ENCODE assay signal across 7 cellular contexts in the genomic region with DNA sequence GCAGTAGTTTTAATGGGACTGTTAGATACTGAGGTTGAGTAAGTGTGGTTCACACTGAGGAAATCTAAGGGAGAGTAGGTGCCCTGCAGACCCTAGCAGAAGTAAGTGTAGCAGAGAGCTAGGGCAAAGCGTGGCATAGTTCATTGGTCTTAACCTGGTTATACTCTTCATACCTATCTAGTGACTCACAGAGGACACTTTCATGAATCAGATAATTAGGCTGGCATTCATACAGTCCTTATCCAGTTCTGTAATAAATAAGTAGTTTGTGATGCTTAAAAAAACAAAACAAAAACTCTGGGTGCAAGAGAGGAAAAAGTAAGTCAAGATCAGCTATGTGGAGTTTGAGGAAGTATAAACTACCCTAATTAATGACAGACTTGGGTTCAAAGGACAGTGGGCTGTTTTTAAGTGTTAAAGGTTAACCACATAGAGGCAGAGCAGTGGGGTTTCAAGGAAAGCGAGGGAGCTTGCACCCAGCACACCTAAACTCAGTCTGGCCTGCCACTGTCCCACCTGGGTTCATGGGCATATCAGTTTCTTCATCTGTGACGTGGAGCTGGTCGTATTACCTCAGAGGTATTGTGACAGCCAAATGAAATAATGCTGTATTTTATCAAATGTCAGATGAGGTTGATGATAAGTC. TPM values are rescaled to one million over a fixed set of nuclear protein-coding genes. Genes with fewer than 3 reads are reported as not detected.
DNase-seq lines count a peak whose midpoint lies in the region; ATAC-seq, FAIRE-seq and TF ChIP-seq lines count a peak whose summit lies in the region.

No MANE protein-coding gene starts in this region.

- POLR2A ChIA-PET in GM12878 (lab: Charles Lee) = interaction anchor here (1.1 to 1.4 kb wide), 2 partner anchors 14 to 21 kb away, joined by 3 to 4 read pairs; no protein-coding TSS in a partner anchor

- BruUV-seq in GM12878 (replicated peaks; lab: Mats Ljungman, UMichigan) = no TSS peak

- 43% methylated on average over 4 of the region's 4 CpGs for WGBS in GM12878 (ENCODE audit: insufficient coverage, insufficient replicate concordance, low lambda C conversion rate, missing lambda C conversion rate)
- WGBS in small intestine, 3 donors = 20 to 43% (median 26%) methylated on average over 4 of the region's 4 CpGs

- H3K27me3 ChIP-seq in GM12878 (replicated peaks in 1 of 2; ENCODE audit: control insufficient read depth in 2 of 2, insufficient read depth in 2 of 2, low read length in 1 of 2) = no peaks in the 10 kb centered on the region
- H3K27me3 ChIP-seq in small intestine (ENCODE audit: control insufficient read depth in 2 of 2, insufficient read depth in 2 of 2, low read length in 2 of 2) = no peaks in the 10 kb centered on the region

- no peak for TF ChIP-seq CTCF in GM12878 (IDR thresholded peaks at IDR 0.05 in 2 of 3, conservative IDR thresholded peaks at IDR 0.05 in 1 of 3; ENCODE audit: control insufficient read depth in 2 of 3, extremely low read depth in 1 of 3, insufficient read depth in 1 of 3, low read depth in 3 of 3, low read length in 3 of 3)

- no peak overlapping the region for H3K27ac ChIP-seq in GM12878 (ENCODE audit: control insufficient read depth, insufficient read depth)
- peak overlapping the region; percentile 73 to 75 for H3K27ac ChIP-seq in small intestine (ENCODE audit: low read depth in 1 of 2, low read length in 1 of 2)

- H3K4me3 ChIP-seq in GM12878 = no peak overlapping the region
- no peak overlapping the region for H3K4me3 ChIP-seq in small intestine (ENCODE audit: low read depth in 1 of 2, low read length in 2 of 2)

- no peak overlapping the region for H3K4me2 ChIP-seq in GM12878 (ENCODE audit: control insufficient read depth, insufficient read depth)

- FAIRE-seq in GM12878 (lab: Jason Lieb, UNC) = no peak
- no peak for FAIRE-seq in small intestine (lab: Jason Lieb, UNC)

- H3K9me3 ChIP-seq in GM12878 (replicated peaks; ENCODE audit: control insufficient read depth, insufficient read depth, low read length) (no peaks in the 10 kb centered on the region), small intestine (ENCODE audit: control insufficient read depth, low read depth) (no peaks in the 10 kb centered on the region)

- no peak overlapping the region for H2AFZ ChIP-seq in GM12878 (ENCODE audit: control insufficient read depth, low read depth, low read length)

- SMC1A ChIA-PET in GM12878 (lab: Charles Lee; ENCODE audit: uncharacterized antibody, unreplicated experiment) = interaction anchor here (0.6 to 4.5 kb wide), 12 partner anchors 10 to 122 kb away, joined by 3 to 38 read pairs (median 4); no protein-coding TSS in a partner anchor

- CTCF ChIA-PET in GM12878 (lab: Yijun Ruan, JAX) = interaction anchor here (0.6 to 5.3 kb wide), 15 partner anchors 11 to 643 kb away, joined by 3 to 34 read pairs (median 4); partner anchors contain the start of genes BAIAP2L1 and LMTK2

- no peak for TF ChIP-seq RAD21 in GM12878 (IDR thresholded peaks at IDR 0.05; ENCODE audit: insufficient read depth, low read depth, low read length)

- intact Hi-C loops in GM12878 (cut with micrococcal nuclease; ENCODE audit: unreplicated experiment) = loop anchor here (2.0 kb wide), 2 partner anchors 27 to 69 kb away; partner anchors contain the start of gene LMTK2

- DNase-seq in GM12878 (ENCODE audit: low read depth, low spot score) (no peak), small intestine (peak; percentile 80), medulla oblongata (ENCODE audit: extremely low spot score) (no peak)
- no peak for DNase-seq in stimulated activated CD4-positive, alpha-beta T cell treated with anti-CD3 and anti-CD28 coated beads, Interleukin-1b, Interleukin-23, amount 100 ng/mL, for 48 hours
- no peak for DNase-seq in activated CD4-positive, alpha-beta T cell treated with anti-CD3 and anti-CD28 coated beads, Interleukin-2, amount 50 U/mL, for 48 hours

- in situ Hi-C loops in GM12878 (cut with MboI) = no loop called here

- TF ChIP-seq EP300 in GM12878 (IDR thresholded peaks at IDR 0.05; ENCODE audit: borderline replicate concordance in 1 of 2, control insufficient read depth in 1 of 2, low read depth in 2 of 2, low read length in 2 of 2) = no peak

- H3K36me3 ChIP-seq in GM12878 (ENCODE audit: control insufficient read depth in 2 of 2, insufficient read depth in 2 of 2, low read length in 1 of 2) = no peaks in the 10 kb centered on the region; a peak in 1 of 4 replicates
- peaks cover 0 to 2% of the 10 kb centered on the region in 2 donors for H3K36me3 ChIP-seq in small intestine (ENCODE audit: control insufficient read depth in 2 of 2, insufficient read depth in 2 of 2, low read length in 2 of 2)

- ATAC-seq in GM19397 (IDR thresholded peaks at IDR 0.05; ENCODE audit: unreplicated experiment) = peak; percentile 6
- peak; percentile 11 for ATAC-seq in HG03439 (IDR thresholded peaks at IDR 0.05; ENCODE audit: unreplicated experiment)
- ATAC-seq in GM12878 = peak; percentile 35

- RAD21 ChIA-PET in GM12878 (lab: Charles Lee; ENCODE audit: unreplicated experiment) = interaction anchor here (0.9 to 5.3 kb wide), 8 partner anchors 24 to 111 kb away, joined by 3 to 37 read pairs (median 9); no protein-coding TSS in a partner anchor

- peaks cover 40% of the 10 kb centered on the region for H3K4me1 ChIP-seq in GM12878 (ENCODE audit: control insufficient read depth, insufficient read depth, low read length)
- peaks cover 5 to 10% of the 10 kb centered on the region in 2 donors for H3K4me1 ChIP-seq in small intestine (ENCODE audit: control insufficient read depth in 2 of 2, insufficient read depth in 1 of 2, low read depth in 1 of 2, low read length in 1 of 2)

- no peaks in the 10 kb centered on the region for H3K79me2 ChIP-seq in GM12878 (ENCODE audit: control insufficient read depth, insufficient read depth, low read length)

- TF ChIP-seq POLR2A in GM12878 (IDR thresholded peaks at IDR 0.05; ENCODE audit: low read depth, low read length) = no peak

- H4K20me1 ChIP-seq in GM12878 (ENCODE audit: control insufficient read depth, insufficient read depth) = peaks cover 29% of the 10 kb centered on the region

- no peak overlapping the region for H3K9ac ChIP-seq in GM12878 (ENCODE audit: control insufficient read depth, insufficient read depth, low read length)

TF ChIP-seq in GM12878, 131 proteins besides CTCF, POLR2A, EP300 and RAD21 (continues in another document):
- TF ChIP-seq, protein P1, sequence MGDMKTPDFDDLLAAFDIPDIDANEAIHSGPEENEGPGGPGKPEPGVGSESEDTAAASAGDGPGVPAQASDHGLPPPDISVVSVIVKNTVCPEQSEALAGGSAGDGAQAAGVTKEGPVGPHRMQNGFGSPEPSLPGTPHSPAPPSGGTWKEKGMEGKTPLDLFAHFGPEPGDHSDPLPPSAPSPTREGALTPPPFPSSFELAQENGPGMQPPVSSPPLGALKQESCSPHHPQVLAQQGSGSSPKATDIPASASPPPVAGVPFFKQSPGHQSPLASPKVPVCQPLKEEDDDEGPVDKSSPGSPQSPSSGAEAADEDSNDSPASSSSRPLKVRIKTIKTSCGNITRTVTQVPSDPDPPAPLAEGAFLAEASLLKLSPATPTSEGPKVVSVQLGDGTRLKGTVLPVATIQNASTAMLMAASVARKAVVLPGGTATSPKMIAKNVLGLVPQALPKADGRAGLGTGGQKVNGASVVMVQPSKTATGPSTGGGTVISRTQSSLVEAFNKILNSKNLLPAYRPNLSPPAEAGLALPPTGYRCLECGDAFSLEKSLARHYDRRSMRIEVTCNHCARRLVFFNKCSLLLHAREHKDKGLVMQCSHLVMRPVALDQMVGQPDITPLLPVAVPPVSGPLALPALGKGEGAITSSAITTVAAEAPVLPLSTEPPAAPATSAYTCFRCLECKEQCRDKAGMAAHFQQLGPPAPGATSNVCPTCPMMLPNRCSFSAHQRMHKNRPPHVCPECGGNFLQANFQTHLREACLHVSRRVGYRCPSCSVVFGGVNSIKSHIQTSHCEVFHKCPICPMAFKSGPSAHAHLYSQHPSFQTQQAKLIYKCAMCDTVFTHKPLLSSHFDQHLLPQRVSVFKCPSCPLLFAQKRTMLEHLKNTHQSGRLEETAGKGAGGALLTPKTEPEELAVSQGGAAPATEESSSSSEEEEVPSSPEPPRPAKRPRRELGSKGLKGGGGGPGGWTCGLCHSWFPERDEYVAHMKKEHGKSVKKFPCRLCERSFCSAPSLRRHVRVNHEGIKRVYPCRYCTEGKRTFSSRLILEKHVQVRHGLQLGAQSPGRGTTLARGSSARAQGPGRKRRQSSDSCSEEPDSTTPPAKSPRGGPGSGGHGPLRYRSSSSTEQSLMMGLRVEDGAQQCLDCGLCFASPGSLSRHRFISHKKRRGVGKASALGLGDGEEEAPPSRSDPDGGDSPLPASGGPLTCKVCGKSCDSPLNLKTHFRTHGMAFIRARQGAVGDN (IDR thresholded peaks at IDR 0.05) = no peak
- TF ChIP-seq ZNF384 (IDR thresholded peaks at IDR 0.05; ENCODE audit: borderline replicate concordance, low read depth, low read length) (no peak), NR2C1 (IDR thresholded peaks at IDR 0.05) (peak; percentile 48; the same call in 1 of the 2 replicates), GABPA (IDR thresholded peaks at IDR 0.05; ENCODE audit: low read depth) (no peak), HDAC6 (IDR thresholded peaks at IDR 0.05; ENCODE audit: unreplicated experiment) (no peak), TCF7 (IDR thresholded peaks at IDR 0.05; ENCODE audit: borderline replicate concordance) (no peak), DPF2 (IDR thresholded peaks at IDR 0.05) (no peak), NFIC (IDR thresholded peaks at IDR 0.05; ENCODE audit: low read depth, low read length) (0 out of 2 replicates have a peak, but pooled peaks have one; percentile 1)

RNA-seq across cellular contexts. Expression of gene LMTK2, which starts 27.1 kb away (rescaled TPM):
- 12.4 and 13.5 TPM in 2 replicates for total RNA-seq in GM12878 (2013; cell fraction: nucleolus; rRNA removed)
- total RNA-seq in GM12878 (2014; rRNA removed) (4.9 and 5.2 TPM in 2 replicates), GM12878 (2014; rRNA removed; fragmentation: Illumina TruSeq; extraction: Trizol) (4.4 and 4.6 TPM in 2 replicates), GM12878 (2021) (7.9 and 8.7 TPM in 2 replicates)
- 1.8 TPM for polyA plus RNA-seq in GM12878 (2011; ENCODE audit: low read depth)
- polyA plus RNA-seq in GM12878 (2011; rRNA removed) (4.0 and 4.6 TPM in 2 replicates), GM12878 (2014; fragmentation: Illumina TruSeq; extraction: Trizol) (4.1 and 4.6 TPM in 2 replicates), GM12878 (2014; fragmentation: Nextera tagmentation; extraction: Ambion mirVana) (1 to 10 TPM in 1 of 2 experiments, under 1 TPM in 1; 0.68 to 1.1 TPM), GM12878 (2014; rRNA removed) (4.7 and 5.0 TPM in 2 replicates), GM12878 (2016; fragmentation: Nextera tagmentation; extraction: Ambion mirVana) (1 to 10 TPM; 2.7 to 3.6 TPM), small intestine (1 to 10 TPM; 3.8 to 9.8 (median 5.4) TPM)
- 4.2 and 4.8 TPM in 2 replicates for polyA plus RNA-seq in GM12878 (2011; cell fraction: cytosol; rRNA removed)
- polyA plus RNA-seq in GM12878 (2011; cell fraction: nucleus; rRNA removed) = 6.7 and 9.7 TPM in 2 replicates
- 2.6 and 4.1 TPM in 2 replicates for polyA plus RNA-seq in GM12878 (2012)
- 5.9 and 9.8 TPM in 2 replicates for polyA minus RNA-seq in GM12878 (2011; rRNA and poly(A)+ RNA removed)
- 6.5 and 6.8 TPM in 2 replicates for polyA minus RNA-seq in GM12878 (2011; cell fraction: cytosol; rRNA and poly(A)+ RNA removed)
- polyA minus RNA-seq in GM12878 (2011; cell fraction: nucleus; rRNA and poly(A)+ RNA removed) = 4.4 and 7.7 TPM in 2 replicates
